ENCODE assay signal across 16 cellular contexts in the genomic region with DNA sequence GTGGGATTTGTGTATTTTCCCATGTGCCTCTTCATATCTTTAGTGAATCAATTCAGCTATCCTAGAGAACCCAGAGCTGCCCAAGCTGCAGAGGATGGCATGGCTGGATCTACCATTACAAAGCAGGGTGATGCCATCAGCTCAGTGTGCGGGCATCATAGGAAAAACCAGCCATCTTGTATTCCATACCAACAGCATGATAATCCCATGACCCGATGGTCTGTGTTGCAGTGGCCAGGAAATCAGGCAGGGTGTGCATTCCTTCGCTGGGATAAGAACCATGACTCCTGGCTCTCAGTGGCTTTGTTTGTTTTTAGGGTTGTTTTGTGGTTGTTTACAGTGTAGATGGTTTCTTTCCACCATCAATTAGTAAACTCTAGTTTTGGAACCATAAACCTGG.
"Had no signal": no experiment of that assay in that cellular context is flagged by ENCODE, and none has a peak within 500 bp of the region (broad histone marks: within the 10 kb centered on the region; RNA-seq: fewer than 3 reads in every experiment).

No MANE protein-coding gene starts in this region.

- H3K27me3 ChIP-seq: esophagus squamous epithelium, foreskin keratinocyte, heart right ventricle had no signal

- H3K4me3 ChIP-seq: esophagus squamous epithelium, heart right ventricle, prostate gland had no signal

- DNase-seq: activated B cell treated with CpG ODN at 0.5 μM for 24 hours; activated CD4-positive, alpha-beta T cell treated with anti-CD3 and anti-CD28 coated beads, Interleukin-2, amount 10 ng/mL, durations not matched to agents 7 days and 5 days; activated CD8-positive, alpha-beta memory T cell treated with anti-CD3 and anti-CD28 coated beads for 24 hours; activated naive CD4-positive, alpha-beta T cell treated with Interleukin-2 at 50 U/mL for 16 hours; cerebellar nuclear complex; esophagus squamous epithelium; foreskin keratinocyte; heart right ventricle; kidney; SHP77; stimulated activated CD4-positive, alpha-beta T cell treated with anti-CD3 and anti-CD28 coated beads, Interleukin-4, amount 100 ng/mL, for 1 hour; stimulated activated CD8-positive, alpha-beta memory T cell treated with anti-CD3 and anti-CD28 coated beads, Interleukin-4, amount 100 ng/mL, for 48 hours; stimulated activated naive CD8-positive, alpha-beta T cell treated with anti-CD3 and anti-CD28 coated beads, Interleukin-15, Interleukin-2, amounts not matched to agents 100 U/mL and 50 U/mL, for 24 hours; T-helper 2 cell had no signal

- H3K36me3 ChIP-seq: esophagus squamous epithelium, prostate gland had no signal

- H3K4me1 ChIP-seq: prostate gland had no signal

- H3K27ac ChIP-seq: foreskin keratinocyte, prostate gland had no signal

- H3K9me3 ChIP-seq: esophagus squamous epithelium, heart right ventricle, prostate gland had no signal

- ATAC-seq: foreskin keratinocyte; heart right ventricle; natural killer cell treated with Interleukin-12 subunit alpha and Interleukin-12 subunit beta and Interleukin-15 and Interleukin-18, amount 100 ng/mL, for 72 hours; stimulated activated naive CD8-positive, alpha-beta T cell treated with anti-CD3 and anti-CD28 coated beads, Interleukin-15, Interleukin-2, amounts not matched to agents 100 U/mL and 50 U/mL, for 24 hours had no signal
